ENCODE assay signal across 19 cellular contexts in the genomic region with DNA sequence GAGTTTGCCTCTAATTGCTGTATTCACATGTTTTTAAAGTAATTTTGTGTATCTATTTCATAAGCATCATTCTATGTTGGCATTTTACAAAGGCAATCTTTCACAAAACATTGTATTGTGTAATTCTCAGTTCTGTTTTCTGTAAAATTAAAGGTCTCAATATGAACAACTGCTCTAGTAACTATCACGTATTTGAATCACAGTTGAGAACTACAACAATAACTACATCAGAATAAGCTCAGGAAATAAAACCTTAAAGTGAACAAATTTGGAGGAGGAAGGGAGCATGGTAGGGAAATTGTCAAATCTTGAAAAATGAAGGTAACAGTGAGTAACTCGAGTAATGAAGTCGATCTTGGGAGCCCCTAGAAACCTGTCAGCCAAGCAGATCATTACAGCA.
"Had no signal": no experiment of that assay in that cellular context is flagged by ENCODE, and none has a peak within 500 bp of the region (broad histone marks: within the 10 kb centered on the region; RNA-seq: fewer than 3 reads in every experiment).

No MANE protein-coding gene starts in this region.

- H3K9me3 Mint-ChIP-seq: activated naive CD4-positive, alpha-beta T cell treated with anti-CD3 and anti-CD28 coated beads for 36 hours; activated naive CD8-positive, alpha-beta T cell treated with anti-CD3 and anti-CD28 coated beads for 36 hours; brain; natural killer cell treated with Interleukin-12 subunit alpha and Interleukin-12 subunit beta and Interleukin-15 and Interleukin-18, amount 100 ng/mL, for 72 hours; T-helper 1 cell treated with Interleukin-12 subunit alpha and Interleukin-12 subunit beta and Interleukin-4 antibody, amounts not matched to agents 30 μg/mL and 1 μg/mL, for 36 hours had no signal

- H3K27ac Mint-ChIP-seq: activated CD8-positive, alpha-beta memory T cell treated with anti-CD3 and anti-CD28 coated beads, Interleukin-2, amount 10 ng/mL, durations not matched to agents 7 days and 5 days; activated CD8-positive, alpha-beta T cell treated with anti-CD3 and anti-CD28 coated beads, Interleukin-2, amount 10 ng/mL, durations not matched to agents 7 days and 5 days; activated naive CD4-positive, alpha-beta T cell treated with anti-CD3 and anti-CD28 coated beads for 36 hours; activated naive CD8-positive, alpha-beta T cell treated with anti-CD3 and anti-CD28 coated beads for 36 hours; natural killer cell treated with Interleukin-12 subunit alpha and Interleukin-12 subunit beta and Interleukin-15 and Interleukin-18, amount 100 ng/mL, for 72 hours; T-helper 1 cell treated with Interleukin-12 subunit alpha and Interleukin-12 subunit beta and Interleukin-4 antibody, amounts not matched to agents 30 μg/mL and 1 μg/mL, for 36 hours had no signal

- ATAC-seq: activated CD8-positive, alpha-beta memory T cell treated with anti-CD3 and anti-CD28 coated beads, Interleukin-2, amount 10 ng/mL, durations not matched to agents 7 days and 5 days; activated CD8-positive, alpha-beta T cell treated with anti-CD3 and anti-CD28 coated beads, Interleukin-2, amount 10 ng/mL, durations not matched to agents 7 days and 5 days; left lung; lower lobe of right lung; natural killer cell treated with Interleukin-12 subunit alpha and Interleukin-12 subunit beta and Interleukin-15 and Interleukin-18, amount 100 ng/mL, for 72 hours had no signal

- DNase-seq: activated CD4-positive, alpha-beta T cell treated with anti-CD3 and anti-CD28 coated beads for 1 hour; activated CD8-positive, alpha-beta memory T cell treated with anti-CD3 and anti-CD28 coated beads, Interleukin-2, amount 10 ng/mL, durations not matched to agents 7 days and 5 days; activated CD8-positive, alpha-beta T cell treated with anti-CD3 and anti-CD28 coated beads, Interleukin-2, amount 10 ng/mL, durations not matched to agents 7 days and 5 days; activated effector memory CD4-positive, alpha-beta T cell treated with anti-CD3 and anti-CD28 coated beads, Interleukin-2, amount 50 U/mL, for 16 hours; activated naive CD4-positive, alpha-beta T cell treated with anti-CD3 and anti-CD28 coated beads for 36 hours; activated naive CD8-positive, alpha-beta T cell treated with anti-CD3 and anti-CD28 coated beads for 36 hours; adrenal gland; aorta; dorsolateral prefrontal cortex; effector memory CD4-positive, alpha-beta T cell; left lung; lower lobe of right lung; mesenchymal stem cell; spleen; stimulated activated naive CD4-positive, alpha-beta T cell treated with Interleukin-2 at 50 U/mL for 16 hours; T1000 had no signal

- H3K4me3 Mint-ChIP-seq: activated CD8-positive, alpha-beta memory T cell treated with anti-CD3 and anti-CD28 coated beads, Interleukin-2, amount 10 ng/mL, durations not matched to agents 7 days and 5 days; activated CD8-positive, alpha-beta T cell treated with anti-CD3 and anti-CD28 coated beads, Interleukin-2, amount 10 ng/mL, durations not matched to agents 7 days and 5 days; activated naive CD4-positive, alpha-beta T cell treated with anti-CD3 and anti-CD28 coated beads for 36 hours; activated naive CD8-positive, alpha-beta T cell treated with anti-CD3 and anti-CD28 coated beads for 36 hours; brain; natural killer cell treated with Interleukin-12 subunit alpha and Interleukin-12 subunit beta and Interleukin-15 and Interleukin-18, amount 100 ng/mL, for 72 hours; T-helper 1 cell treated with Interleukin-12 subunit alpha and Interleukin-12 subunit beta and Interleukin-4 antibody, amounts not matched to agents 30 μg/mL and 1 μg/mL, for 36 hours had no signal

- H3K36me3 Mint-ChIP-seq: activated naive CD8-positive, alpha-beta T cell treated with anti-CD3 and anti-CD28 coated beads for 36 hours; brain; natural killer cell treated with Interleukin-12 subunit alpha and Interleukin-12 subunit beta and Interleukin-15 and Interleukin-18, amount 100 ng/mL, for 72 hours had no signal

- H3K27me3 Mint-ChIP-seq: brain had no signal
